Comparison of ENCODE assay signal across 2 cellular contexts in the genomic region with DNA sequence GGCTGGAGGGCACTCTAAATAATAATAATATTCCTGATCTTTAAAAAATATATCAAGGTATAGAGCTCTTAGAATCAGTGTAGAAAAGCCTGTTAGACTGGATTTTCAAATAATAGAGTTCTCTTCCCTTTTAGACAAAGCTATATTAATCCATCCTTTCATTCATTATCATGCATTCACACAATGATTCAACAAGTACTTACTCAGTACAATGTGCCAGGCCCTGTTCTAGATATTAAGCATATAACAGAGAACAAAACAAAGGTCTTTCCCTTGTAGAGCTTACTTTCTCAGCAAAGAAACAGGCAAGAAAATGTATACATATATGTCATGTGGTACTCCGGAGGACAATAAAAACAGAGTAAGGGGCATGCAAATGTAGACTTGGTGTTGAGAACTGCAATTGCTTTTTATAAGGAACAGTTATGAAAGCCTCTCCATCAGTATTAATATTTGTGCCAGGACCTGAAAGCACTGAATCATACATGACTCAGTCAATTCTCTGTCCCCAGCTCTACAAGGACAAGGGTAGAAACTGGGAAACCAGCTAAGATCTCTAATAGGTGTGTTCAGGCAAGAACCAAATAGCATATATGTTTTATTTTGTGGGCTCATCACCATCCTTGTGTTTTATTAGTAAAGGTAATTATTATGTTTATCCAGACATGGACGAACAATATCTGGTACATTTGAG.
TF ChIP-seq lines count a peak whose summit lies in the region.

No MANE protein-coding gene starts in this region.

TF ChIP-seq in SK-N-SH, 30 proteins besides CTCF, POLR2A, EP300 and RAD21 (continued from another document):
- TF ChIP-seq, protein P1, sequence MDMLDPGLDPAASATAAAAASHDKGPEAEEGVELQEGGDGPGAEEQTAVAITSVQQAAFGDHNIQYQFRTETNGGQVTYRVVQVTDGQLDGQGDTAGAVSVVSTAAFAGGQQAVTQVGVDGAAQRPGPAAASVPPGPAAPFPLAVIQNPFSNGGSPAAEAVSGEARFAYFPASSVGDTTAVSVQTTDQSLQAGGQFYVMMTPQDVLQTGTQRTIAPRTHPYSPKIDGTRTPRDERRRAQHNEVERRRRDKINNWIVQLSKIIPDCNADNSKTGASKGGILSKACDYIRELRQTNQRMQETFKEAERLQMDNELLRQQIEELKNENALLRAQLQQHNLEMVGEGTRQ (IDR thresholded peaks at IDR 0.05; ENCODE audit: borderline replicate concordance, low read depth, low read length), result no peak
- no peak for TF ChIP-seq TCF12 (IDR thresholded peaks at IDR 0.05)

TF ChIP-seq in SK-N-SH treated with all-trans-retinoic acid at 6 μM for 48 hours, 23 proteins besides CTCF, POLR2A, EP300 and RAD21 (continued from another document):
- TF ChIP-seq, protein P2, sequence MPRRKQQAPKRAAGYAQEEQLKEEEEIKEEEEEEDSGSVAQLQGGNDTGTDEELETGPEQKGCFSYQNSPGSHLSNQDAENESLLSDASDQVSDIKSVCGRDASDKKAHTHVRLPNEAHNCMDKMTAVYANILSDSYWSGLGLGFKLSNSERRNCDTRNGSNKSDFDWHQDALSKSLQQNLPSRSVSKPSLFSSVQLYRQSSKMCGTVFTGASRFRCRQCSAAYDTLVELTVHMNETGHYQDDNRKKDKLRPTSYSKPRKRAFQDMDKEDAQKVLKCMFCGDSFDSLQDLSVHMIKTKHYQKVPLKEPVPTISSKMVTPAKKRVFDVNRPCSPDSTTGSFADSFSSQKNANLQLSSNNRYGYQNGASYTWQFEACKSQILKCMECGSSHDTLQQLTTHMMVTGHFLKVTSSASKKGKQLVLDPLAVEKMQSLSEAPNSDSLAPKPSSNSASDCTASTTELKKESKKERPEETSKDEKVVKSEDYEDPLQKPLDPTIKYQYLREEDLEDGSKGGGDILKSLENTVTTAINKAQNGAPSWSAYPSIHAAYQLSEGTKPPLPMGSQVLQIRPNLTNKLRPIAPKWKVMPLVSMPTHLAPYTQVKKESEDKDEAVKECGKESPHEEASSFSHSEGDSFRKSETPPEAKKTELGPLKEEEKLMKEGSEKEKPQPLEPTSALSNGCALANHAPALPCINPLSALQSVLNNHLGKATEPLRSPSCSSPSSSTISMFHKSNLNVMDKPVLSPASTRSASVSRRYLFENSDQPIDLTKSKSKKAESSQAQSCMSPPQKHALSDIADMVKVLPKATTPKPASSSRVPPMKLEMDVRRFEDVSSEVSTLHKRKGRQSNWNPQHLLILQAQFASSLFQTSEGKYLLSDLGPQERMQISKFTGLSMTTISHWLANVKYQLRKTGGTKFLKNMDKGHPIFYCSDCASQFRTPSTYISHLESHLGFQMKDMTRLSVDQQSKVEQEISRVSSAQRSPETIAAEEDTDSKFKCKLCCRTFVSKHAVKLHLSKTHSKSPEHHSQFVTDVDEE (CRISPR knock-in tag; IDR thresholded peaks at IDR 0.05), result no peak
- TF ChIP-seq ZC3H10 (CRISPR knock-in tag; IDR thresholded peaks at IDR 0.05) (no peak), RARB (CRISPR knock-in tag; IDR thresholded peaks at IDR 0.05) (no peak), ISL1 (CRISPR knock-in tag; IDR thresholded peaks at IDR 0.05) (no peak)
- TF ChIP-seq, protein P3, sequence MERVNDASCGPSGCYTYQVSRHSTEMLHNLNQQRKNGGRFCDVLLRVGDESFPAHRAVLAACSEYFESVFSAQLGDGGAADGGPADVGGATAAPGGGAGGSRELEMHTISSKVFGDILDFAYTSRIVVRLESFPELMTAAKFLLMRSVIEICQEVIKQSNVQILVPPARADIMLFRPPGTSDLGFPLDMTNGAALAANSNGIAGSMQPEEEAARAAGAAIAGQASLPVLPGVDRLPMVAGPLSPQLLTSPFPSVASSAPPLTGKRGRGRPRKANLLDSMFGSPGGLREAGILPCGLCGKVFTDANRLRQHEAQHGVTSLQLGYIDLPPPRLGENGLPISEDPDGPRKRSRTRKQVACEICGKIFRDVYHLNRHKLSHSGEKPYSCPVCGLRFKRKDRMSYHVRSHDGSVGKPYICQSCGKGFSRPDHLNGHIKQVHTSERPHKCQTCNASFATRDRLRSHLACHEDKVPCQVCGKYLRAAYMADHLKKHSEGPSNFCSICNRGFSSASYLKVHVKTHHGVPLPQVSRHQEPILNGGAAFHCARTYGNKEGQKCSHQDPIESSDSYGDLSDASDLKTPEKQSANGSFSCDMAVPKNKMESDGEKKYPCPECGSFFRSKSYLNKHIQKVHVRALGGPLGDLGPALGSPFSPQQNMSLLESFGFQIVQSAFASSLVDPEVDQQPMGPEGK (CRISPR knock-in tag; IDR thresholded peaks at IDR 0.05; ENCODE audit: borderline replicate concordance), result no peak
